In the genomic region with DNA sequence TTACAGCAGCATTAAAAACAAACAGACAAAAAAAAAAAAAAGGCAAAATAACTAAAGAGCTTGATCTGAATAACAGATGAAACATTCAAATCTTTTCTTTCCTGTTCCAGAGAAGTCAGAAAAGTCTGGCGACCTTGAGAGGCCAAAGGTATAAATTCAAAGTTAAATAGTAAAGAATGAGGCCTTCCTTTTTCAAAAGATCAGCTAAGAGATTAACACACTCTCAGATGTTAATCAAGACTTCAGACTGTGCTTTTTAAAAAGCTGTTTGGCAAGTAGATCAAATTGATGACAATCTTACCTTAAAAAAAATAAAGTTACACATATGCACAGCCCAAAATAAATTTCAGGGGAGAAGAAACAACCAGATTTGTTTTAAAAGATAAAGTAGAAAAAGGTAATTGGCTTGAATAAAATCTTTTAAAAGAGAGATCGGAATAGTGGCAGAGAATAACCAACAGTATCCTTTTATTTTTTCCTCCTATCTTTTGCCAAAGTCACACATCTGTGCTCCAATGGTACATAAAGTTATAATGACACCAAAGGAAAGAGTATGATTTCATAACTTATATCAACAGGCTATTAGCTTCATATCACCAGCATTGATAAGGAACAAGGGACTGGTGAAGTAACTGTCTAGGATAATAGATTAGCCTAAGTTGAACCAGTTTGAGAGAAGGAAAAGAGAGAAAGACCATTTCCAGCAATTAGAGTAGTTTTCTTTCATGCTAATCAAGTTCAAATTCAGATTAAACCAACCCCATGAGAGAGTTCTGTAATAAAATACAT, we compare ENCODE assay signal across 19 cellular contexts.
A peak's percentile ranks its signal among the peaks of the same experiment; 100 is the strongest.
DNase-seq lines count a peak whose midpoint lies in the region; ATAC-seq and TF ChIP-seq lines count a peak whose summit lies in the region.
"Had no signal": no experiment of that assay in that cellular context is flagged by ENCODE, and none has a peak within 500 bp of the region (broad histone marks: within the 10 kb centered on the region; RNA-seq: fewer than 3 reads in every experiment).

No MANE protein-coding gene starts in this region.

- TF ChIP-seq RAD21 in SK-N-SH (IDR thresholded peaks at IDR 0.05; ENCODE audit: low read length): no peak

- H3K9me3 ChIP-seq in SK-N-SH: no peaks in the 10 kb centered on the region
- no peaks in the 10 kb centered on the region for H3K9me3 ChIP-seq in left ventricle myocardium inferior (replicated peaks)
- no peaks in the 10 kb centered on the region for H3K9me3 ChIP-seq in prostate gland
- H3K9me3 ChIP-seq in upper lobe of right lung: no peaks in the 10 kb centered on the region

- H3K36me3 ChIP-seq in SK-N-SH (replicated peaks in 1 of 2; ENCODE audit: control insufficient read depth in 1 of 2, insufficient read depth in 2 of 2, low read length in 1 of 2) (peaks cover 51 to 77% of the 10 kb centered on the region in 2 experiments), left ventricle myocardium inferior (peaks cover 26% of the 10 kb centered on the region), prostate gland (no peaks in the 10 kb centered on the region), upper lobe of right lung (peaks cover 56% of the 10 kb centered on the region)

- TF ChIP-seq EP300 in SK-N-SH (IDR thresholded peaks at IDR 0.05; ENCODE audit: borderline replicate concordance in 1 of 2, low read depth in 1 of 2, low read length in 1 of 2): no peak

- CTCF ChIA-PET in SK-N-SH (lab: Yijun Ruan, JAX): interaction anchor here (0.6 to 2.2 kb wide), 7 partner anchors 9 to 404 kb away, joined by 3 to 9 read pairs (median 4); a partner anchor contains a TSS

- H3K27ac ChIP-seq in SK-N-SH (ENCODE audit: low read depth in 2 of 2, low read length in 1 of 2): peak overlapping the region; percentile 69 to 99
- peak overlapping the region; percentile 89 for H3K27ac ChIP-seq in left ventricle myocardium inferior (replicated peaks)
- H3K27ac ChIP-seq in prostate gland: peak overlapping the region; percentile 37 to 70
- H3K27ac ChIP-seq in upper lobe of right lung: peak overlapping the region; percentile 17
- H3K27ac ChIP-seq: cardiac muscle cell, foreskin keratinocyte, HL-60 had no signal

- WGBS in SK-N-SH (ENCODE audit: low lambda C conversion rate): 81% methylated on average over 2 of the region's 2 CpGs
- 17% methylated on average over 2 of the region's 2 CpGs for WGBS in prostate gland

- H3K79me2 ChIP-seq in SK-N-SH (ENCODE audit: insufficient read depth): peaks cover 56% of the 10 kb centered on the region

- no peaks in the 10 kb centered on the region for H3K9me2 ChIP-seq in SK-N-SH

- H3K9ac ChIP-seq in SK-N-SH: no peak overlapping the region

- intact Hi-C loops in left ventricle myocardium inferior (cut with micrococcal nuclease): no loop called here
- intact Hi-C loops in prostate gland (cut with DNase I): no loop called here
- intact Hi-C loops in upper lobe of right lung (cut with DNase I): no loop called here

- peaks cover 34% of the 10 kb centered on the region for H3F3A ChIP-seq in SK-N-SH (replicated peaks; ENCODE audit: insufficient read depth)

- no peak overlapping the region for H2AFZ ChIP-seq in SK-N-SH (ENCODE audit: low read depth)

- POLR2A ChIA-PET in SK-N-SH (lab: Yijun Ruan, JAX): no interaction called here

- H3K27me3 ChIP-seq in SK-N-SH (ENCODE audit: insufficient read depth) (no peaks in the 10 kb centered on the region), left ventricle myocardium inferior (ENCODE audit: low read depth) (no peaks in the 10 kb centered on the region), prostate gland (replicated peaks; ENCODE audit: insufficient read depth) (no peaks in the 10 kb centered on the region), upper lobe of right lung (no peaks in the 10 kb centered on the region)
- H3K27me3 ChIP-seq: cardiac muscle cell, foreskin keratinocyte had no signal

- TF ChIP-seq CTCF in SK-N-SH (IDR thresholded peaks at IDR 0.05) (no peak), left ventricle myocardium inferior (IDR thresholded peaks at IDR 0.05; ENCODE audit: borderline replicate concordance) (no peak), prostate gland (IDR thresholded peaks at IDR 0.05) (no peak), upper lobe of right lung (IDR thresholded peaks at IDR 0.05) (no peak)

- no peak overlapping the region for H3K4me2 ChIP-seq in SK-N-SH

- H4K20me1 ChIP-seq in SK-N-SH (ENCODE audit: insufficient read depth): peaks cover 5% of the 10 kb centered on the region; the same call in 1 of the 2 replicates

- H3K4me3 ChIP-seq in SK-N-SH (ENCODE audit: low read depth in 2 of 2, low read length in 1 of 2) (no peak overlapping the region), left ventricle myocardium inferior (no peak overlapping the region), prostate gland (no peak overlapping the region), upper lobe of right lung (no peak overlapping the region)
- H3K4me3 ChIP-seq: cardiac muscle cell had no signal

- H3K4me1 ChIP-seq in SK-N-SH (ENCODE audit: control insufficient read depth in 1 of 2, insufficient read depth in 2 of 2, low read depth in 1 of 2, low read length in 1 of 2) (peaks cover 46 to 54% of the 10 kb centered on the region in 2 experiments; a peak in 3 of 4 replicates), left ventricle myocardium inferior (peaks cover 100% of the 10 kb centered on the region), prostate gland (replicated peaks) (no peaks in the 10 kb centered on the region), upper lobe of right lung (peaks cover 6% of the 10 kb centered on the region)

- ATAC-seq in SK-N-SH treated with all-trans-retinoic acid at 6 μM for 48 hours (no peak), upper lobe of right lung (no peak)
- ATAC-seq: foreskin keratinocyte had no signal

- no peak for DNase-seq in SK-N-SH
- no peak for DNase-seq in left ventricle myocardium inferior
- DNase-seq in prostate gland (ENCODE audit: low spot score): no peak
- no peak for DNase-seq in upper lobe of right lung
- no peak for DNase-seq in epidermal melanocyte (ENCODE audit: insufficient read length, low spot score)
- DNase-seq in SW 1271 (lab: John Stamatoyannopoulos, UW): no peak
- DNase-seq in UCSD-AML1 (lab: John Stamatoyannopoulos, UW; ENCODE audit: unreplicated experiment): no peak
- DNase-seq: 8988T; activated naive CD8-positive, alpha-beta T cell treated with anti-CD3 and anti-CD28 coated beads, Interleukin-2, amount 10 ng/mL, durations not matched to agents 7 days and 5 days; activated T-cell treated with anti-CD3 and anti-CD28 coated beads, Interleukin-2, amount 50 U/mL, for 24 hours; foreskin keratinocyte; KG1; NCI-H1105 treated with DMSO at 0.1 percent for 48 hours; NK-92 treated with Interleukin-12 subunit alpha and Interleukin-12 subunit beta, amount 100 ng/mL, for 24 hours; stimulated activated naive CD4-positive, alpha-beta T cell treated with Interleukin-2 at 50 U/mL for 16 hours; T1000 had no signal

- TF ChIP-seq POLR2A in prostate gland (IDR thresholded peaks at IDR 0.05): no peak

TF ChIP-seq in SK-N-SH, 30 proteins besides CTCF, POLR2A, EP300 and RAD21 (continues in another document):
- no peak for TF ChIP-seq YY1 (IDR thresholded peaks at IDR 0.05; ENCODE audit: low read depth)
- TF ChIP-seq JUND (IDR thresholded peaks at IDR 0.05): no peak
- TF ChIP-seq, protein P1, sequence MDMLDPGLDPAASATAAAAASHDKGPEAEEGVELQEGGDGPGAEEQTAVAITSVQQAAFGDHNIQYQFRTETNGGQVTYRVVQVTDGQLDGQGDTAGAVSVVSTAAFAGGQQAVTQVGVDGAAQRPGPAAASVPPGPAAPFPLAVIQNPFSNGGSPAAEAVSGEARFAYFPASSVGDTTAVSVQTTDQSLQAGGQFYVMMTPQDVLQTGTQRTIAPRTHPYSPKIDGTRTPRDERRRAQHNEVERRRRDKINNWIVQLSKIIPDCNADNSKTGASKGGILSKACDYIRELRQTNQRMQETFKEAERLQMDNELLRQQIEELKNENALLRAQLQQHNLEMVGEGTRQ (IDR thresholded peaks at IDR 0.05; ENCODE audit: borderline replicate concordance, low read depth, low read length): no peak
- TF ChIP-seq CHD2 (IDR thresholded peaks at IDR 0.05; ENCODE audit: low read length, partially characterized antibody): no peak
- peak; percentile 16; the same call in 1 of the 2 replicates for TF ChIP-seq NFIC (IDR thresholded peaks at IDR 0.05; ENCODE audit: borderline replicate concordance)
- no peak for TF ChIP-seq FOSL2 (IDR thresholded peaks at IDR 0.05; ENCODE audit: borderline replicate concordance, low read depth)
- no peak for TF ChIP-seq RFX5 (IDR thresholded peaks at IDR 0.05; ENCODE audit: low read length)
- TF ChIP-seq FOXJ3 (CRISPR knock-in tag; IDR thresholded peaks at IDR 0.05): no peak

TF ChIP-seq in SK-N-SH treated with all-trans-retinoic acid at 6 μM for 48 hours, 23 proteins besides CTCF, POLR2A, EP300 and RAD21:
- TF ChIP-seq GLIS3 (CRISPR knock-in tag; IDR thresholded peaks at IDR 0.05) (no peak), TOX (CRISPR knock-in tag; IDR thresholded peaks at IDR 0.05; ENCODE audit: borderline replicate concordance) (no peak), TCF4 (CRISPR knock-in tag; IDR thresholded peaks at IDR 0.05; ENCODE audit: borderline replicate concordance) (no peak), ARNTL (CRISPR knock-in tag; IDR thresholded peaks at IDR 0.05; ENCODE audit: borderline replicate concordance, low read depth) (no peak), PPARA (CRISPR knock-in tag; IDR thresholded peaks at IDR 0.05; ENCODE audit: borderline replicate concordance) (no peak), ZFP3 (CRISPR knock-in tag; IDR thresholded peaks at IDR 0.05) (no peak), BACH2 (CRISPR knock-in tag; IDR thresholded peaks at IDR 0.05; ENCODE audit: borderline replicate concordance) (no peak), ZFP30 (CRISPR knock-in tag; IDR thresholded peaks at IDR 0.05) (no peak)
- TF ChIP-seq, protein P2, sequence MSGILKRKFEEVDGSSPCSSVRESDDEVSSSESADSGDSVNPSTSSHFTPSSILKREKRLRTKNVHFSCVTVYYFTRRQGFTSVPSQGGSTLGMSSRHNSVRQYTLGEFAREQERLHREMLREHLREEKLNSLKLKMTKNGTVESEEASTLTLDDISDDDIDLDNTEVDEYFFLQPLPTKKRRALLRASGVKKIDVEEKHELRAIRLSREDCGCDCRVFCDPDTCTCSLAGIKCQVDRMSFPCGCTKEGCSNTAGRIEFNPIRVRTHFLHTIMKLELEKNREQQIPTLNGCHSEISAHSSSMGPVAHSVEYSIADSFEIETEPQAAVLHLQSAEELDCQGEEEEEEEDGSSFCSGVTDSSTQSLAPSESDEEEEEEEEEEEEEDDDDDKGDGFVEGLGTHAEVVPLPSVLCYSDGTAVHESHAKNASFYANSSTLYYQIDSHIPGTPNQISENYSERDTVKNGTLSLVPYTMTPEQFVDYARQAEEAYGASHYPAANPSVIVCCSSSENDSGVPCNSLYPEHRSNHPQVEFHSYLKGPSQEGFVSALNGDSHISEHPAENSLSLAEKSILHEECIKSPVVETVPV (CRISPR knock-in tag; IDR thresholded peaks at IDR 0.05): no peak

Comparison
In these comparisons a context has a peak if more than half of its experiments do, and no peak if none do; other contexts are left out.
1. H3K27ac ChIP-seq: peak in every context shown above with its lines; median percentile 89 in left ventricle myocardium inferior; 84 in SK-N-SH; 54 in prostate gland; 17 in upper lobe of right lung.